In the genomic region with DNA sequence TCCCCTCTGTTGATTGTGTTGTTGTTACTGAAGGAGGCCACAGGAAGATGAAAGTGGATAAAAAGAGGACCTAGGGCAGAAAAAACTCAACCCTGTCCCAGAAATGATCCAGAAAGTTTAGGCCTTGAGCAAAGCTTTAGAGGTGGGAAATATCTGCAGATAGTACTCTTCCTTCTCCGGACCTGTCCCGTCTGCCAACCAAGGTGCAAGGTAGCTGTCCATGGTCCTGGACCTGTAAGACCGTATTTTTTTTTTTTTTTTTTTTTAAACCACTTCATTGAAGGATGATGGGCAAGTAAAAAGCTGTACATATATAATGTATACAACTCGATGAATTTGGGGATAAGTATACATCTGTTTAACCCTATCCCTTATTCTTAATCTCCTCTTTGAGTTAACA, we compare ENCODE assay signal across 19 cellular contexts.
DNase-seq lines count a peak whose midpoint lies in the region; ATAC-seq and TF ChIP-seq lines count a peak whose summit lies in the region.
"Had no signal": no experiment of that assay in that cellular context is flagged by ENCODE, and none has a peak within 500 bp of the region (broad histone marks: within the 10 kb centered on the region; RNA-seq: fewer than 3 reads in every experiment).

No MANE protein-coding gene starts in this region.

- POLR2A ChIA-PET in WTC11 (lab: Charles Lee): interaction anchor here (0.6 to 1.1 kb wide), 2 partner anchors 128 to 149 kb away, joined by 3 to 4 read pairs; no protein-coding TSS in a partner anchor

- H3K27me3 ChIP-seq in liver (ENCODE audit: control insufficient read depth in 4 of 4, insufficient read depth in 4 of 4, low read length in 3 of 4): peaks cover 0 to 4% (median 0%) of the 10 kb centered on the region in 4 donors

- no peak for TF ChIP-seq RAD21 in liver (IDR thresholded peaks at IDR 0.05)

- peak; percentile 1 for DNase-seq in GM12865 (ENCODE audit: low read depth)
- peak; percentile 17 for DNase-seq in HT-29 (ENCODE audit: low spot score)
- DNase-seq in WTC11 (ENCODE audit: low spot score): no peak
- DNase-seq in NCI-H748 (lab: John Stamatoyannopoulos, UW; ENCODE audit: unreplicated experiment): no peak
- no peak for DNase-seq in T-helper 1 cell
- DNase-seq: AML-193; cerebellar nuclear complex; heart left ventricle; kidney; MM.1S; NCI-H187 treated with DMSO at 0.1 percent for 48 hours; NCI-H446; psoas muscle; small intestine; stimulated activated CD4-positive, alpha-beta T cell treated with anti-CD3 and anti-CD28 coated beads, Interleukin-4, amount 100 ng/mL, for 24 hours had no signal

- no peaks in the 10 kb centered on the region for H3K36me3 Mint-ChIP-seq in WTC11

- H3K4me1 Mint-ChIP-seq in WTC11: 0 out of 2 replicates have a peak, but pooled peaks cover 3% of the 10 kb centered on the region

- CTCF ChIA-PET in WTC11 (lab: Charles Lee): interaction anchor here (1.0 to 1.5 kb wide), 5 partner anchors 53 to 528 kb away, joined by 3 to 11 read pairs (median 4); no protein-coding TSS in a partner anchor

- no peaks in the 10 kb centered on the region for H3K36me3 ChIP-seq in liver (ENCODE audit: control insufficient read depth in 4 of 4, insufficient read depth in 3 of 4, low read depth in 1 of 4, low read length in 3 of 4)
- H3K36me3 ChIP-seq: heart left ventricle had no signal

- no peak overlapping the region for H3K4me3 ChIP-seq in GM12865 (ENCODE audit: low read depth, low read length)
- no peak overlapping the region for H3K4me3 ChIP-seq in liver (ENCODE audit: low read depth in 1 of 3, low read length in 3 of 3)
- H3K4me3 ChIP-seq: heart left ventricle, psoas muscle had no signal

- no peak overlapping the region for H3K4me3 Mint-ChIP-seq in WTC11
- H3K4me3 Mint-ChIP-seq: nephron had no signal

- peaks cover 41% of the 10 kb centered on the region for H3K27me3 Mint-ChIP-seq in WTC11 (ENCODE audit: low read depth)

- WGBS in liver: 21% methylated on average over 4 of the region's 4 CpGs

- H3K27ac Mint-ChIP-seq in WTC11: no peak overlapping the region
- H3K27ac Mint-ChIP-seq: nephron had no signal

- H3K9me3 ChIP-seq in liver (ENCODE audit: control insufficient read depth in 4 of 4, low read length in 3 of 4): no peaks in the 10 kb centered on the region
- H3K9me3 ChIP-seq: heart left ventricle, psoas muscle had no signal

- TF ChIP-seq CTCF in GM12865 (IDR thresholded peaks at IDR 0.05; ENCODE audit: insufficient read depth, low read depth, low read length, missing control alignments) (no peak), WTC11 (IDR thresholded peaks at IDR 0.05) (no peak), liver (IDR thresholded peaks at IDR 0.05; ENCODE audit: low read depth, low read length, missing input control) (no peak)

- no peaks in the 10 kb centered on the region for H3K9me3 Mint-ChIP-seq in WTC11

- no peaks in the 10 kb centered on the region for H3K4me1 ChIP-seq in liver (ENCODE audit: control insufficient read depth in 4 of 4, insufficient read depth in 4 of 4, low read length in 3 of 4)
- H3K4me1 ChIP-seq: heart left ventricle, psoas muscle had no signal

- H3K9ac ChIP-seq in liver (ENCODE audit: low read depth in 1 of 2, low read length in 2 of 2): no peak overlapping the region

- ATAC-seq in WTC11: peak; percentile 52
- ATAC-seq in GM21367 (IDR thresholded peaks at IDR 0.05; ENCODE audit: unreplicated experiment): no peak
- ATAC-seq: activated CD4-positive, CD25-positive, alpha-beta regulatory T cell treated with anti-CD3 and anti-CD28 coated beads, Interleukin-2, amount 50 U/mL, for 24 hours; heart left ventricle; psoas muscle had no signal

- H3K27ac ChIP-seq in liver (ENCODE audit: low read depth in 1 of 2, low read length in 2 of 2): no peak overlapping the region
- H3K27ac ChIP-seq: heart left ventricle, psoas muscle had no signal

TF ChIP-seq in WTC11, 78 proteins besides CTCF, POLR2A, EP300 and RAD21 (continues in another document):
- TF ChIP-seq, protein P1, sequence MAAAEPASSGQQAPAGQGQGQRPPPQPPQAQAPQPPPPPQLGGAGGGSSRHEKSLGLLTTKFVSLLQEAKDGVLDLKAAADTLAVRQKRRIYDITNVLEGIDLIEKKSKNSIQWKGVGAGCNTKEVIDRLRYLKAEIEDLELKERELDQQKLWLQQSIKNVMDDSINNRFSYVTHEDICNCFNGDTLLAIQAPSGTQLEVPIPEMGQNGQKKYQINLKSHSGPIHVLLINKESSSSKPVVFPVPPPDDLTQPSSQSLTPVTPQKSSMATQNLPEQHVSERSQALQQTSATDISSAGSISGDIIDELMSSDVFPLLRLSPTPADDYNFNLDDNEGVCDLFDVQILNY (CRISPR knock-in tag; IDR thresholded peaks at IDR 0.05): no peak
- TF ChIP-seq OVOL2 (CRISPR knock-in tag; IDR thresholded peaks at IDR 0.05; ENCODE audit: borderline replicate concordance) (no peak), CREM (CRISPR knock-in tag; IDR thresholded peaks at IDR 0.05) (no peak), NFE2L1 (CRISPR knock-in tag; IDR thresholded peaks at IDR 0.05) (no peak), SMAD3 (CRISPR knock-in tag; IDR thresholded peaks at IDR 0.05; ENCODE audit: borderline replicate concordance) (no peak), TCF7 (CRISPR knock-in tag; IDR thresholded peaks at IDR 0.05; ENCODE audit: low read depth) (no peak), GTF2I (CRISPR knock-in tag; conservative IDR thresholded peaks at IDR 0.05) (no peak), ELF4 (CRISPR knock-in tag; IDR thresholded peaks at IDR 0.05; ENCODE audit: low read depth) (no peak), PRRX2 (CRISPR knock-in tag; IDR thresholded peaks at IDR 0.05) (no peak), SMAD4 (CRISPR knock-in tag; IDR thresholded peaks at IDR 0.05) (no peak), RELA (CRISPR knock-in tag; IDR thresholded peaks at IDR 0.05; ENCODE audit: borderline replicate concordance) (no peak)

TF ChIP-seq in liver, 16 proteins besides CTCF, POLR2A, EP300 and RAD21:
- TF ChIP-seq REST (IDR thresholded peaks at IDR 0.05) (peak; percentile 98), ATF3 (IDR thresholded peaks at IDR 0.05) (no peak)

Comparison
In these comparisons a context has a peak if more than half of its experiments do, and no peak if none do; other contexts are left out.
1. DNase-seq: peak in GM12865 (single experiment) and HT-29 (single experiment); none in WTC11 (single experiment), NCI-H748 (single experiment) and T-helper 1 cell (0 of 5).